Comparison of ENCODE assay signal across 11 cellular contexts in genomic region chr1:117709398-117709797, GRCh38.
DNase-seq lines count a peak whose midpoint lies in the region; TF ChIP-seq lines count a peak whose summit lies in the region.
"Had no signal": no experiment of that assay in that cellular context is flagged by ENCODE, and none has a peak within 500 bp of the region (broad histone marks: within the 10 kb centered on the region; RNA-seq: fewer than 3 reads in every experiment).

No MANE protein-coding gene starts in this region.

- in situ Hi-C loops in astrocyte of the cerebellum (cut with HindIII; ENCODE audit: low sequenced_read_pairs): no loop called here

- DNase-seq in astrocyte of the cerebellum (ENCODE audit: low read depth) (peak; percentile 68), medulla oblongata (ENCODE audit: extremely low spot score) (peak; percentile 16), renal cortical epithelial cell (ENCODE audit: low read depth) (peak; percentile 15), iPS-NIHi11 (ENCODE audit: low spot score) (no peak), iPS-NIHi7 (ENCODE audit: extremely low spot score) (no peak), foreskin fibroblast (no peak)
- no peak for DNase-seq in stimulated activated CD8-positive, alpha-beta memory T cell treated with anti-CD3 and anti-CD28 coated beads, Interleukin-4, amount 100 ng/mL, for 48 hours
- DNase-seq: BE2C; CD4-positive, alpha-beta memory T cell; DMS79 had no signal

- H3K4me3 ChIP-seq in astrocyte of the cerebellum (ENCODE audit: low read depth, low read length) (no peak overlapping the region), foreskin fibroblast (ENCODE audit: low read depth in 1 of 2, low read length in 2 of 2) (no peak overlapping the region)
- H3K4me3 ChIP-seq: GM12878 had no signal

- TF ChIP-seq CTCF in astrocyte of the cerebellum (IDR thresholded peaks at IDR 0.05; ENCODE audit: low read depth, low read length, missing control alignments) (no peak), foreskin fibroblast (IDR thresholded peaks at IDR 0.05; ENCODE audit: low read depth, low read length) (no peak)

Comparison
In these comparisons a context has a peak if more than half of its experiments do, and no peak if none do; other contexts are left out.
1. DNase-seq: peak in astrocyte of the cerebellum (single experiment), medulla oblongata (single experiment) and renal cortical epithelial cell (single experiment); none in stimulated activated CD8-positive, alpha-beta memory T cell treated with anti-CD3 and anti-CD28 coated beads, Interleukin-4, amount 100 ng/mL, for 48 hours (single experiment), iPS-NIHi11 (single experiment), iPS-NIHi7 (single experiment) and foreskin fibroblast (0 of 2).